In the genomic region with DNA sequence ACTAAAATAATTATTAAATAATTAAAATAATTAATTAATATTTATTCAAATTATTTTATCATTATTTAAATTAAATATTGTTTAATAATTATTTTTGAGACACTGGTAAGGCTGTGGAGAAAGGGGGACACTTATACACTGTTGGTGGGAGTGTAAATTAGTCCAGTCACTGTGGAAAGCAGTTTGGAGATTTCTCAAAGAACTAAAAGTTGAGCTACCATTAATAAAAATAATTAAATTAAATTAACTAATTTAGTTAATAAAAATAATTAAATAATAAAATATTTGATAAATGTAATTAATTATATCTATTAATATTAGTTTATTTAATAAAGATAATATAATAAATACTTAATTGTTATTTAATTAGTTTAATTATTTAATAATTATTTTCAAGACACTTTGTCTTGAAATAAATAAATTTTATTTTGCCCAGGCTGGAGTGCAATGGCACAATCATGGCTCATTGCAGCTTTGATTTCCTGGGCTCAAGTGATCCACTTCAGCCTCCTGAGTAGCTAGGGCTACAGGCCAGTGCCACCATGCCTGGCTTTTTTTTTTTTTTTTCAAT, we compare ENCODE assay signal across 40 cellular contexts.
"Had no signal": no experiment of that assay in that cellular context is flagged by ENCODE, and none has a peak within 500 bp of the region (broad histone marks: within the 10 kb centered on the region; RNA-seq: fewer than 3 reads in every experiment).

No MANE protein-coding gene starts in this region.

- H3K4me1 ChIP-seq: adrenal gland, ascending aorta, body of pancreas, breast epithelium had no signal

- H3K27me3 ChIP-seq: adrenal gland, ascending aorta, body of pancreas, brain microvascular endothelial cell, breast epithelium, cardiac muscle cell had no signal

- H3K9me3 ChIP-seq: adrenal gland, ascending aorta, body of pancreas, breast epithelium had no signal

- H3K4me3 ChIP-seq: adrenal gland, ascending aorta, body of pancreas, breast epithelium, cardiac muscle cell had no signal

- DNase-seq: activated effector memory CD4-positive, alpha-beta T cell treated with anti-CD3 and anti-CD28 coated beads, Interleukin-2, amount 50 U/mL, for 16 hours; activated effector memory CD4-positive, alpha-beta T cell treated with Interleukin-2 at 50 U/mL for 16 hours; activated gamma-delta T cell; activated gamma-delta T cell treated with Interleukin-2 at 50 U/mL for 16 hours; activated naive CD4-positive, alpha-beta T cell; activated naive CD4-positive, alpha-beta T cell treated with anti-CD3 and anti-CD28 coated beads for 36 hours; activated naive CD4-positive, alpha-beta T cell treated with anti-CD3 and anti-CD28 coated beads, Interleukin-2, amount 10 ng/mL, durations not matched to agents 7 days and 5 days; activated naive CD4-positive, alpha-beta T cell treated with anti-CD3 and anti-CD28 coated beads, Interleukin-2, amount 50 U/mL, for 16 hours; activated naive CD4-positive, alpha-beta T cell treated with Interleukin-2 at 50 U/mL for 16 hours; activated naive CD8-positive, alpha-beta T cell treated with anti-CD3 and anti-CD28 coated beads for 36 hours; activated naive CD8-positive, alpha-beta T cell treated with anti-CD3 and anti-CD28 coated beads, Interleukin-2, amount 10 ng/mL, durations not matched to agents 7 days and 5 days; activated naive CD8-positive, alpha-beta T cell treated with anti-CD3 and anti-CD28 coated beads, Interleukin-2, amount 50 U/mL, for 24 hours; activated T-cell treated with anti-CD3 and anti-CD28 coated beads, Interleukin-2, amount 50 U/mL, for 1 hour; activated T-cell treated with anti-CD3 and anti-CD28 coated beads, Interleukin-2, amount 50 U/mL, for 24 hours; activated T-cell treated with anti-CD3 and anti-CD28 coated beads, Interleukin-2, amount 50 U/mL, for 4 hours; activated T-cell treated with anti-CD3 and anti-CD28 coated beads, Interleukin-2, amount 50 U/mL, for 48 hours; activated T-cell treated with anti-CD3 and anti-CD28 coated beads, Interleukin-2, amount 50 U/mL, for 72 hours; adrenal gland; amniotic stem cell; amygdala; anterior cingulate cortex; aorta; body of pancreas; brain microvascular endothelial cell; caudate nucleus; central memory CD4-positive, alpha-beta T cell; cerebellar nuclear complex had no signal

- H3K27ac ChIP-seq: adrenal gland, ascending aorta, body of pancreas, brain microvascular endothelial cell, breast epithelium, cardiac muscle cell had no signal

- ATAC-seq: activated naive CD8-positive, alpha-beta T cell treated with anti-CD3 and anti-CD28 coated beads, Interleukin-2, amount 50 U/mL, for 24 hours; activated T-cell treated with anti-CD3 and anti-CD28 coated beads, Interleukin-2, amount 50 U/mL, for 4 hours; activated T-helper 17 cell treated with anti-CD3 and anti-CD28 coated beads, Interleukin-2, amount 50 U/mL, for 72 hours; body of pancreas had no signal

- H3K27ac Mint-ChIP-seq: activated naive CD4-positive, alpha-beta T cell treated with anti-CD3 and anti-CD28 coated beads for 36 hours; activated naive CD4-positive, alpha-beta T cell treated with anti-CD3 and anti-CD28 coated beads, Interleukin-2, amount 10 ng/mL, durations not matched to agents 7 days and 5 days; activated naive CD4-positive, alpha-beta T cell treated with anti-CD3 and anti-CD28 coated beads, Interleukin-2, amount 50 U/mL, for 24 hours; activated naive CD4-positive, alpha-beta T cell treated with anti-CD3 and anti-CD28 coated beads, Interleukin-2, amount 50 U/mL, for 72 hours; activated naive CD8-positive, alpha-beta T cell; activated naive CD8-positive, alpha-beta T cell treated with anti-CD3 and anti-CD28 coated beads for 36 hours; activated naive CD8-positive, alpha-beta T cell treated with anti-CD3 and anti-CD28 coated beads, Interleukin-2, amount 10 ng/mL, durations not matched to agents 7 days and 5 days; activated naive CD8-positive, alpha-beta T cell treated with anti-CD3 and anti-CD28 coated beads, Interleukin-2, amount 50 U/mL, for 24 hours; activated T-cell treated with anti-CD3 and anti-CD28 coated beads, Interleukin-2, amount 50 U/mL, for 24 hours; activated T-cell treated with anti-CD3 and anti-CD28 coated beads, Interleukin-2, amount 50 U/mL, for 72 hours; activated T-helper 1 cell treated with anti-CD3 and anti-CD28 coated beads, Interleukin-12 subunit alpha, Interleukin-12 subunit beta, Interleukin-2, Interleukin-4 antibody, amounts not matched to agents 30 ng/mL and 10 ng/mL and 1 ng/mL, durations not matched to agents 14 hours and 24 hours and 36 hours; activated T-helper 17 cell treated with anti-CD3 and anti-CD28 coated beads, Interleukin-2, amount 50 U/mL, for 72 hours; activated T-helper 2 cell treated with anti-CD3 and anti-CD28 coated beads, Interferon-gamma antibody, Interleukin-2, Interleukin-4, amounts not matched to agents 10 μg/mL and 5 μg/mL and 100 μg/mL, durations not matched to agents 14 hours and 24 hours and 36 hours; brain had no signal

- H3K27me3 Mint-ChIP-seq: activated naive CD4-positive, alpha-beta T cell treated with anti-CD3 and anti-CD28 coated beads, Interleukin-2, amount 10 ng/mL, durations not matched to agents 7 days and 5 days; activated naive CD4-positive, alpha-beta T cell treated with anti-CD3 and anti-CD28 coated beads, Interleukin-2, amount 50 U/mL, for 24 hours; activated naive CD8-positive, alpha-beta T cell; activated naive CD8-positive, alpha-beta T cell treated with anti-CD3 and anti-CD28 coated beads for 36 hours; activated naive CD8-positive, alpha-beta T cell treated with anti-CD3 and anti-CD28 coated beads, Interleukin-2, amount 10 ng/mL, durations not matched to agents 7 days and 5 days; activated naive CD8-positive, alpha-beta T cell treated with anti-CD3 and anti-CD28 coated beads, Interleukin-2, amount 50 U/mL, for 24 hours; activated T-cell treated with anti-CD3 and anti-CD28 coated beads, Interleukin-2, amount 50 U/mL, for 24 hours; activated T-helper 17 cell treated with anti-CD3 and anti-CD28 coated beads, Interleukin-2, amount 50 U/mL, for 72 hours; central memory CD8-positive, alpha-beta T cell had no signal

- H3K9me3 Mint-ChIP-seq: activated naive CD4-positive, alpha-beta T cell treated with anti-CD3 and anti-CD28 coated beads for 36 hours; activated naive CD4-positive, alpha-beta T cell treated with anti-CD3 and anti-CD28 coated beads, Interleukin-2, amount 10 ng/mL, durations not matched to agents 7 days and 5 days; activated naive CD4-positive, alpha-beta T cell treated with anti-CD3 and anti-CD28 coated beads, Interleukin-2, amount 50 U/mL, for 24 hours; activated naive CD4-positive, alpha-beta T cell treated with anti-CD3 and anti-CD28 coated beads, Interleukin-2, amount 50 U/mL, for 72 hours; activated naive CD8-positive, alpha-beta T cell treated with anti-CD3 and anti-CD28 coated beads for 36 hours; activated naive CD8-positive, alpha-beta T cell treated with anti-CD3 and anti-CD28 coated beads, Interleukin-2, amount 50 U/mL, for 24 hours; activated T-cell treated with anti-CD3 and anti-CD28 coated beads, Interleukin-2, amount 50 U/mL, for 24 hours; activated T-cell treated with anti-CD3 and anti-CD28 coated beads, Interleukin-2, amount 50 U/mL, for 4 hours; activated T-cell treated with anti-CD3 and anti-CD28 coated beads, Interleukin-2, amount 50 U/mL, for 72 hours; activated T-helper 1 cell treated with anti-CD3 and anti-CD28 coated beads, Interleukin-12 subunit alpha, Interleukin-12 subunit beta, Interleukin-2, Interleukin-4 antibody, amounts not matched to agents 30 ng/mL and 10 ng/mL and 1 ng/mL, durations not matched to agents 14 hours and 24 hours and 36 hours; activated T-helper 17 cell treated with anti-CD3 and anti-CD28 coated beads, Interleukin-2, amount 50 U/mL, for 72 hours; activated T-helper 2 cell treated with anti-CD3 and anti-CD28 coated beads, Interferon-gamma antibody, Interleukin-2, Interleukin-4, amounts not matched to agents 10 μg/mL and 5 μg/mL and 100 μg/mL, durations not matched to agents 14 hours and 24 hours and 36 hours; central memory CD8-positive, alpha-beta T cell had no signal

- H3K4me3 Mint-ChIP-seq: activated naive CD4-positive, alpha-beta T cell treated with anti-CD3 and anti-CD28 coated beads for 36 hours; activated naive CD4-positive, alpha-beta T cell treated with anti-CD3 and anti-CD28 coated beads, Interleukin-2, amount 10 ng/mL, durations not matched to agents 7 days and 5 days; activated naive CD4-positive, alpha-beta T cell treated with anti-CD3 and anti-CD28 coated beads, Interleukin-2, amount 50 U/mL, for 24 hours; activated naive CD8-positive, alpha-beta T cell; activated naive CD8-positive, alpha-beta T cell treated with anti-CD3 and anti-CD28 coated beads for 36 hours; activated naive CD8-positive, alpha-beta T cell treated with anti-CD3 and anti-CD28 coated beads, Interleukin-2, amount 10 ng/mL, durations not matched to agents 7 days and 5 days; activated naive CD8-positive, alpha-beta T cell treated with anti-CD3 and anti-CD28 coated beads, Interleukin-2, amount 50 U/mL, for 24 hours; activated T-cell treated with anti-CD3 and anti-CD28 coated beads, Interleukin-2, amount 50 U/mL, for 24 hours; activated T-cell treated with anti-CD3 and anti-CD28 coated beads, Interleukin-2, amount 50 U/mL, for 4 hours; activated T-cell treated with anti-CD3 and anti-CD28 coated beads, Interleukin-2, amount 50 U/mL, for 72 hours; activated T-helper 1 cell treated with anti-CD3 and anti-CD28 coated beads, Interleukin-12 subunit alpha, Interleukin-12 subunit beta, Interleukin-2, Interleukin-4 antibody, amounts not matched to agents 30 ng/mL and 10 ng/mL and 1 ng/mL, durations not matched to agents 14 hours and 24 hours and 36 hours; activated T-helper 17 cell treated with anti-CD3 and anti-CD28 coated beads, Interleukin-2, amount 50 U/mL, for 72 hours; brain; central memory CD8-positive, alpha-beta T cell had no signal

- H3K36me3 ChIP-seq: adrenal gland, ascending aorta, brain microvascular endothelial cell, breast epithelium, cardiac muscle cell had no signal

- H3K4me1 Mint-ChIP-seq: brain had no signal

- H3K36me3 Mint-ChIP-seq: activated naive CD4-positive, alpha-beta T cell treated with anti-CD3 and anti-CD28 coated beads, Interleukin-2, amount 50 U/mL, for 24 hours; activated naive CD4-positive, alpha-beta T cell treated with anti-CD3 and anti-CD28 coated beads, Interleukin-2, amount 50 U/mL, for 72 hours; activated naive CD8-positive, alpha-beta T cell; activated naive CD8-positive, alpha-beta T cell treated with anti-CD3 and anti-CD28 coated beads for 36 hours; activated naive CD8-positive, alpha-beta T cell treated with anti-CD3 and anti-CD28 coated beads, Interleukin-2, amount 10 ng/mL, durations not matched to agents 7 days and 5 days; brain had no signal

- FAIRE-seq: astrocyte, bronchial epithelial cell had no signal
